In the genomic region with DNA sequence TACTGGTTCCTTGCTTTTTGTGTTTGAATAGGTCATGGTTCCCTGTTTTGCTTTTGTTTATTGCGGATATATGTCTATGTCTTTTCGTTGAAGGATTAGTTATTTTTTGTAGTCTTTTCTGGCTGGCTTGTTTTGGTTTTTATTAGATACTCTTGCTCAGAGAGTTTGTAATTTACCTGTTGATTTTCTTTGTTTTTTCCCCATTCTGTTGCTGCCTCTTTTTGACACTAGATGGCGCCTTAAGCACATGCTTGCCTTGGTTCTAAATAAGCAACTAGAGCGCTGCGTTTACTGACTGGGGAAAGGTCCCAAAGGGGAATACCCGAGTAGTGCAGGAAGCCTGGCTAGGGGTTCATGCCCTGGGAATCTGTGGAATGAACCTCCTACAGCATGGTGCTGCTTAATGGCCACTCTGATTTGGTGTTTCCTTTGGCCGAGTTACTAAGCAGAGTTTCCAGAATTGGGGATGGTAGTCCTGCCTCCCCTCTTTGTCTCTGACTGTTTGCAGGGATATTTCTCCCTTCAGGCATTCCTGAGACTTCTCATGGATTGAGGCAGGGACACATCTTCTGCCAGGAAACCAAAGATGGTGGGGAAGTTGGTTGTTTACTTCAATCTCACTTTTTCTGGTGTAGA, we compare ENCODE assay signal across 3 cellular contexts.
A peak's percentile ranks its signal among the peaks of the same experiment; 100 is the strongest.
TF ChIP-seq lines count a peak whose summit lies in the region.

No MANE protein-coding gene starts in this region.

TF ChIP-seq in SK-N-SH, 30 proteins besides CTCF, POLR2A, EP300 and RAD21 (continued from another document):
- TF ChIP-seq SIN3A (IDR thresholded peaks at IDR 0.05; ENCODE audit: borderline replicate concordance, low read depth, low read length) = no peak
TF ChIP-seq in SK-N-SH: peak in this region for 1.

TF ChIP-seq in SK-N-SH treated with all-trans-retinoic acid at 6 μM for 48 hours, 23 proteins besides CTCF, POLR2A, EP300 and RAD21 (continued from another document):
- TF ChIP-seq, protein P1, sequence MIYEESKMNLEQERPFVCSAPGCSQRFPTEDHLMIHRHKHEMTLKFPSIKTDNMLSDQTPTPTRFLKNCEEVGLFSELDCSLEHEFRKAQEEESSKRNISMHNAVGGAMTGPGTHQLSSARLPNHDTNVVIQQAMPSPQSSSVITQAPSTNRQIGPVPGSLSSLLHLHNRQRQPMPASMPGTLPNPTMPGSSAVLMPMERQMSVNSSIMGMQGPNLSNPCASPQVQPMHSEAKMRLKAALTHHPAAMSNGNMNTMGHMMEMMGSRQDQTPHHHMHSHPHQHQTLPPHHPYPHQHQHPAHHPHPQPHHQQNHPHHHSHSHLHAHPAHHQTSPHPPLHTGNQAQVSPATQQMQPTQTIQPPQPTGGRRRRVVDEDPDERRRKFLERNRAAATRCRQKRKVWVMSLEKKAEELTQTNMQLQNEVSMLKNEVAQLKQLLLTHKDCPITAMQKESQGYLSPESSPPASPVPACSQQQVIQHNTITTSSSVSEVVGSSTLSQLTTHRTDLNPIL (CRISPR knock-in tag; IDR thresholded peaks at IDR 0.05; ENCODE audit: low read depth) = no peak
- no peak for TF ChIP-seq CSDC2 (CRISPR knock-in tag; IDR thresholded peaks at IDR 0.05)
- TF ChIP-seq, protein P2, sequence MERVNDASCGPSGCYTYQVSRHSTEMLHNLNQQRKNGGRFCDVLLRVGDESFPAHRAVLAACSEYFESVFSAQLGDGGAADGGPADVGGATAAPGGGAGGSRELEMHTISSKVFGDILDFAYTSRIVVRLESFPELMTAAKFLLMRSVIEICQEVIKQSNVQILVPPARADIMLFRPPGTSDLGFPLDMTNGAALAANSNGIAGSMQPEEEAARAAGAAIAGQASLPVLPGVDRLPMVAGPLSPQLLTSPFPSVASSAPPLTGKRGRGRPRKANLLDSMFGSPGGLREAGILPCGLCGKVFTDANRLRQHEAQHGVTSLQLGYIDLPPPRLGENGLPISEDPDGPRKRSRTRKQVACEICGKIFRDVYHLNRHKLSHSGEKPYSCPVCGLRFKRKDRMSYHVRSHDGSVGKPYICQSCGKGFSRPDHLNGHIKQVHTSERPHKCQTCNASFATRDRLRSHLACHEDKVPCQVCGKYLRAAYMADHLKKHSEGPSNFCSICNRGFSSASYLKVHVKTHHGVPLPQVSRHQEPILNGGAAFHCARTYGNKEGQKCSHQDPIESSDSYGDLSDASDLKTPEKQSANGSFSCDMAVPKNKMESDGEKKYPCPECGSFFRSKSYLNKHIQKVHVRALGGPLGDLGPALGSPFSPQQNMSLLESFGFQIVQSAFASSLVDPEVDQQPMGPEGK (CRISPR knock-in tag; IDR thresholded peaks at IDR 0.05; ENCODE audit: borderline replicate concordance) = no peak
- no peak for TF ChIP-seq ZNF565 (CRISPR knock-in tag; conservative IDR thresholded peaks at IDR 0.05; ENCODE audit: low read depth)
- TF ChIP-seq SNAI2 (CRISPR knock-in tag; IDR thresholded peaks at IDR 0.05) = no peak
- TF ChIP-seq RARB (CRISPR knock-in tag; IDR thresholded peaks at IDR 0.05) = no peak
- no peak for TF ChIP-seq BACH2 (CRISPR knock-in tag; IDR thresholded peaks at IDR 0.05; ENCODE audit: borderline replicate concordance)
- TF ChIP-seq ESRRG (CRISPR knock-in tag; IDR thresholded peaks at IDR 0.05) = no peak
- no peak for TF ChIP-seq ARNTL (CRISPR knock-in tag; IDR thresholded peaks at IDR 0.05; ENCODE audit: borderline replicate concordance, low read depth)
- TF ChIP-seq ZFP30 (CRISPR knock-in tag; IDR thresholded peaks at IDR 0.05) = no peak
- TF ChIP-seq ZNF70 (CRISPR knock-in tag; IDR thresholded peaks at IDR 0.05) = no peak
- TF ChIP-seq ZC3H10 (CRISPR knock-in tag; IDR thresholded peaks at IDR 0.05) = no peak
- TF ChIP-seq, protein P3, sequence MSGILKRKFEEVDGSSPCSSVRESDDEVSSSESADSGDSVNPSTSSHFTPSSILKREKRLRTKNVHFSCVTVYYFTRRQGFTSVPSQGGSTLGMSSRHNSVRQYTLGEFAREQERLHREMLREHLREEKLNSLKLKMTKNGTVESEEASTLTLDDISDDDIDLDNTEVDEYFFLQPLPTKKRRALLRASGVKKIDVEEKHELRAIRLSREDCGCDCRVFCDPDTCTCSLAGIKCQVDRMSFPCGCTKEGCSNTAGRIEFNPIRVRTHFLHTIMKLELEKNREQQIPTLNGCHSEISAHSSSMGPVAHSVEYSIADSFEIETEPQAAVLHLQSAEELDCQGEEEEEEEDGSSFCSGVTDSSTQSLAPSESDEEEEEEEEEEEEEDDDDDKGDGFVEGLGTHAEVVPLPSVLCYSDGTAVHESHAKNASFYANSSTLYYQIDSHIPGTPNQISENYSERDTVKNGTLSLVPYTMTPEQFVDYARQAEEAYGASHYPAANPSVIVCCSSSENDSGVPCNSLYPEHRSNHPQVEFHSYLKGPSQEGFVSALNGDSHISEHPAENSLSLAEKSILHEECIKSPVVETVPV (CRISPR knock-in tag; IDR thresholded peaks at IDR 0.05) = no peak
- TF ChIP-seq, protein P4, sequence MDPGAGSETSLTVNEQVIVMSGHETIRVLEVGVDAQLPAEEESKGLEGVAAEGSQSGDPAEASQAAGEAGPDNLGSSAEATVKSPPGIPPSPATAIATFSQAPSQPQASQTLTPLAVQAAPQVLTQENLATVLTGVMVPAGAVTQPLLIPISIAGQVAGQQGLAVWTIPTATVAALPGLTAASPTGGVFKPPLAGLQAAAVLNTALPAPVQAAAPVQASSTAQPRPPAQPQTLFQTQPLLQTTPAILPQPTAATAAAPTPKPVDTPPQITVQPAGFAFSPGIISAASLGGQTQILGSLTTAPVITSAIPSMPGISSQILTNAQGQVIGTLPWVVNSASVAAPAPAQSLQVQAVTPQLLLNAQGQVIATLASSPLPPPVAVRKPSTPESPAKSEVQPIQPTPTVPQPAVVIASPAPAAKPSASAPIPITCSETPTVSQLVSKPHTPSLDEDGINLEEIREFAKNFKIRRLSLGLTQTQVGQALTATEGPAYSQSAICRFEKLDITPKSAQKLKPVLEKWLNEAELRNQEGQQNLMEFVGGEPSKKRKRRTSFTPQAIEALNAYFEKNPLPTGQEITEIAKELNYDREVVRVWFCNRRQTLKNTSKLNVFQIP (CRISPR knock-in tag; IDR thresholded peaks at IDR 0.05; ENCODE audit: borderline replicate concordance, low read depth) = no peak
- no peak for TF ChIP-seq ZFP3 (CRISPR knock-in tag; IDR thresholded peaks at IDR 0.05)
- no peak for TF ChIP-seq OSR1 (CRISPR knock-in tag; IDR thresholded peaks at IDR 0.05)

TF ChIP-seq in K562, 482 proteins besides CTCF, POLR2A, EP300 and RAD21 (continued from another document and continues in another):
- TF ChIP-seq, protein P5, sequence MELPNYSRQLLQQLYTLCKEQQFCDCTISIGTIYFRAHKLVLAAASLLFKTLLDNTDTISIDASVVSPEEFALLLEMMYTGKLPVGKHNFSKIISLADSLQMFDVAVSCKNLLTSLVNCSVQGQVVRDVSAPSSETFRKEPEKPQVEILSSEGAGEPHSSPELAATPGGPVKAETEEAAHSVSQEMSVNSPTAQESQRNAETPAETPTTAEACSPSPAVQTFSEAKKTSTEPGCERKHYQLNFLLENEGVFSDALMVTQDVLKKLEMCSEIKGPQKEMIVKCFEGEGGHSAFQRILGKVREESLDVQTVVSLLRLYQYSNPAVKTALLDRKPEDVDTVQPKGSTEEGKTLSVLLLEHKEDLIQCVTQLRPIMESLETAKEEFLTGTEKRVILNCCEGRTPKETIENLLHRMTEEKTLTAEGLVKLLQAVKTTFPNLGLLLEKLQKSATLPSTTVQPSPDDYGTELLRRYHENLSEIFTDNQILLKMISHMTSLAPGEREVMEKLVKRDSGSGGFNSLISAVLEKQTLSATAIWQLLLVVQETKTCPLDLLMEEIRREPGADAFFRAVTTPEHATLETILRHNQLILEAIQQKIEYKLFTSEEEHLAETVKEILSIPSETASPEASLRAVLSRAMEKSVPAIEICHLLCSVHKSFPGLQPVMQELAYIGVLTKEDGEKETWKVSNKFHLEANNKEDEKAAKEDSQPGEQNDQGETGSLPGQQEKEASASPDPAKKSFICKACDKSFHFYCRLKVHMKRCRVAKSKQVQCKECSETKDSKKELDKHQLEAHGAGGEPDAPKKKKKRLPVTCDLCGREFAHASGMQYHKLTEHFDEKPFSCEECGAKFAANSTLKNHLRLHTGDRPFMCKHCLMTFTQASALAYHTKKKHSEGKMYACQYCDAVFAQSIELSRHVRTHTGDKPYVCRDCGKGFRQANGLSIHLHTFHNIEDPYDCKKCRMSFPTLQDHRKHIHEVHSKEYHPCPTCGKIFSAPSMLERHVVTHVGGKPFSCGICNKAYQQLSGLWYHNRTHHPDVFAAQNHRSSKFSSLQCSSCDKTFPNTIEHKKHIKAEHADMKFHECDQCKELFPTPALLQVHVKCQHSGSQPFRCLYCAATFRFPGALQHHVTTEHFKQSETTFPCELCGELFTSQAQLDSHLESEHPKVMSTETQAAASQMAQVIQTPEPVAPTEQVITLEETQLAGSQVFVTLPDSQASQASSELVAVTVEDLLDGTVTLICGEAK (IDR thresholded peaks at IDR 0.05) = peak; percentile 48; the same call in 1 of the 2 replicates
- TF ChIP-seq, protein P5 (CRISPR knock-in tag; IDR thresholded peaks at IDR 0.05) = no peak
- TF ChIP-seq HNRNPK (IDR thresholded peaks at IDR 0.05; ENCODE audit: low read depth, low read length, poor library complexity, severe bottlenecking) = no peak
- TF ChIP-seq HDAC8 (tag; IDR thresholded peaks at IDR 0.05) = no peak
- TF ChIP-seq SNIP1 (IDR thresholded peaks at IDR 0.05; ENCODE audit: low read depth) = peak; percentile 68
- TF ChIP-seq MYC (IDR thresholded peaks at IDR 0.05; ENCODE audit: low read depth, low read length) = no peak
- TF ChIP-seq MYC (CRISPR knock-in tag; IDR thresholded peaks at IDR 0.05; ENCODE audit: borderline replicate concordance, low read depth) = no peak
- TF ChIP-seq, protein P6, sequence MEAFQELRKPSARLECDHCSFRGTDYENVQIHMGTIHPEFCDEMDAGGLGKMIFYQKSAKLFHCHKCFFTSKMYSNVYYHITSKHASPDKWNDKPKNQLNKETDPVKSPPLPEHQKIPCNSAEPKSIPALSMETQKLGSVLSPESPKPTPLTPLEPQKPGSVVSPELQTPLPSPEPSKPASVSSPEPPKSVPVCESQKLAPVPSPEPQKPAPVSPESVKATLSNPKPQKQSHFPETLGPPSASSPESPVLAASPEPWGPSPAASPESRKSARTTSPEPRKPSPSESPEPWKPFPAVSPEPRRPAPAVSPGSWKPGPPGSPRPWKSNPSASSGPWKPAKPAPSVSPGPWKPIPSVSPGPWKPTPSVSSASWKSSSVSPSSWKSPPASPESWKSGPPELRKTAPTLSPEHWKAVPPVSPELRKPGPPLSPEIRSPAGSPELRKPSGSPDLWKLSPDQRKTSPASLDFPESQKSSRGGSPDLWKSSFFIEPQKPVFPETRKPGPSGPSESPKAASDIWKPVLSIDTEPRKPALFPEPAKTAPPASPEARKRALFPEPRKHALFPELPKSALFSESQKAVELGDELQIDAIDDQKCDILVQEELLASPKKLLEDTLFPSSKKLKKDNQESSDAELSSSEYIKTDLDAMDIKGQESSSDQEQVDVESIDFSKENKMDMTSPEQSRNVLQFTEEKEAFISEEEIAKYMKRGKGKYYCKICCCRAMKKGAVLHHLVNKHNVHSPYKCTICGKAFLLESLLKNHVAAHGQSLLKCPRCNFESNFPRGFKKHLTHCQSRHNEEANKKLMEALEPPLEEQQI (IDR thresholded peaks at IDR 0.05) = 0 out of 2 replicates have a peak, but pooled peaks have one; percentile 58
- TF ChIP-seq PHF21A (IDR thresholded peaks at IDR 0.05; ENCODE audit: borderline replicate concordance, low read depth) = no peak
- TF ChIP-seq, protein P7, sequence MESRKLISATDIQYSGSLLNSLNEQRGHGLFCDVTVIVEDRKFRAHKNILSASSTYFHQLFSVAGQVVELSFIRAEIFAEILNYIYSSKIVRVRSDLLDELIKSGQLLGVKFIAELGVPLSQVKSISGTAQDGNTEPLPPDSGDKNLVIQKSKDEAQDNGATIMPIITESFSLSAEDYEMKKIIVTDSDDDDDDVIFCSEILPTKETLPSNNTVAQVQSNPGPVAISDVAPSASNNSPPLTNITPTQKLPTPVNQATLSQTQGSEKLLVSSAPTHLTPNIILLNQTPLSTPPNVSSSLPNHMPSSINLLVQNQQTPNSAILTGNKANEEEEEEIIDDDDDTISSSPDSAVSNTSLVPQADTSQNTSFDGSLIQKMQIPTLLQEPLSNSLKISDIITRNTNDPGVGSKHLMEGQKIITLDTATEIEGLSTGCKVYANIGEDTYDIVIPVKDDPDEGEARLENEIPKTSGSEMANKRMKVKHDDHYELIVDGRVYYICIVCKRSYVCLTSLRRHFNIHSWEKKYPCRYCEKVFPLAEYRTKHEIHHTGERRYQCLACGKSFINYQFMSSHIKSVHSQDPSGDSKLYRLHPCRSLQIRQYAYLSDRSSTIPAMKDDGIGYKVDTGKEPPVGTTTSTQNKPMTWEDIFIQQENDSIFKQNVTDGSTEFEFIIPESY (CRISPR knock-in tag; IDR thresholded peaks at IDR 0.05) = no peak
- TF ChIP-seq, protein P8, sequence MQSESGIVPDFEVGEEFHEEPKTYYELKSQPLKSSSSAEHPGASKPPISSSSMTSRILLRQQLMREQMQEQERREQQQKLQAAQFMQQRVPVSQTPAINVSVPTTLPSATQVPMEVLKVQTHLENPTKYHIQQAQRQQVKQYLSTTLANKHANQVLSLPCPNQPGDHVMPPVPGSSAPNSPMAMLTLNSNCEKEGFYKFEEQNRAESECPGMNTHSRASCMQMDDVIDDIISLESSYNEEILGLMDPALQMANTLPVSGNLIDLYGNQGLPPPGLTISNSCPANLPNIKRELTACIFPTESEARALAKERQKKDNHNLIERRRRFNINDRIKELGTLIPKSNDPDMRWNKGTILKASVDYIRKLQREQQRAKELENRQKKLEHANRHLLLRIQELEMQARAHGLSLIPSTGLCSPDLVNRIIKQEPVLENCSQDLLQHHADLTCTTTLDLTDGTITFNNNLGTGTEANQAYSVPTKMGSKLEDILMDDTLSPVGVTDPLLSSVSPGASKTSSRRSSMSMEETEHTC (IDR thresholded peaks at IDR 0.05) = no peak
- TF ChIP-seq NFYB (IDR thresholded peaks at IDR 0.05; ENCODE audit: extremely low read depth, insufficient read length) = no peak
- no peak for TF ChIP-seq ZNF133 (CRISPR knock-in tag; IDR thresholded peaks at IDR 0.05)
- TF ChIP-seq PTRF (tag; IDR thresholded peaks at IDR 0.05) = no peak
- no peak for TF ChIP-seq ZNF232 (CRISPR knock-in tag; IDR thresholded peaks at IDR 0.05)
- TF ChIP-seq CC2D1A (IDR thresholded peaks at IDR 0.05) = peak; percentile 83
- TF ChIP-seq SMAD4 (CRISPR knock-in tag; conservative IDR thresholded peaks at IDR 0.05) = 0 out of 2 replicates have a peak, but pooled peaks have one; percentile 22
